ENCODE assay signal across 8 cellular contexts in genomic region chr12:8078400-8078799, GRCh38. TPM values are rescaled to one million over a fixed set of nuclear protein-coding genes. Genes with fewer than 3 reads are reported as not detected.
DNase-seq lines count a peak whose midpoint lies in the region; ATAC-seq and TF ChIP-seq lines count a peak whose summit lies in the region.

No MANE protein-coding gene starts in this region.

- peak overlapping the region; percentile 95 for H3K27ac Mint-ChIP-seq in activated T-cell treated with anti-CD3 and anti-CD28 coated beads, Interleukin-2, amount 50 U/mL, for 24 hours

- H3K4me3 Mint-ChIP-seq in activated T-cell treated with anti-CD3 and anti-CD28 coated beads, Interleukin-2, amount 50 U/mL, for 24 hours: no peak overlapping the region

- no peaks in the 10 kb centered on the region for H3K9me3 ChIP-seq in cardiac muscle cell (ENCODE audit: low read depth)

- H3K27me3 ChIP-seq in cardiac muscle cell: no peaks in the 10 kb centered on the region

- H3K4me3 ChIP-seq in cardiac muscle cell: no peak overlapping the region
- no peak overlapping the region for H3K4me3 ChIP-seq in fibroblast of the aortic adventitia (ENCODE audit: low read depth, low read length)

- TF ChIP-seq CTCF in cardiac muscle cell (IDR thresholded peaks at IDR 0.05; ENCODE audit: low read depth, low read length) (peak; percentile 50), fibroblast of the aortic adventitia (IDR thresholded peaks at IDR 0.05; ENCODE audit: insufficient read depth, low read length) (peak; percentile 66)

- H3K27me3 Mint-ChIP-seq in activated T-cell treated with anti-CD3 and anti-CD28 coated beads, Interleukin-2, amount 50 U/mL, for 24 hours: no peaks in the 10 kb centered on the region

- H3K4me1 ChIP-seq in cardiac muscle cell (ENCODE audit: low read depth): peaks cover 5% of the 10 kb centered on the region

- no peaks in the 10 kb centered on the region for H3K9me3 Mint-ChIP-seq in activated T-cell treated with anti-CD3 and anti-CD28 coated beads, Interleukin-2, amount 50 U/mL, for 24 hours

- intact Hi-C loops in cardiac septum (cut with DNase I): no loop called here

- DNase-seq in cardiac muscle cell (ENCODE audit: low read depth in 1 of 2, low spot score in 1 of 2): peak; percentile 57 to 83
- DNase-seq in cardiac septum (ENCODE audit: low spot score): no peak
- DNase-seq in NCI-H526 (lab: John Stamatoyannopoulos, UW): peak; percentile 14 to 70
- peak; percentile 53 for DNase-seq in activated T-cell treated with anti-CD3 and anti-CD28 coated beads, Interleukin-2, amount 50 U/mL, for 24 hours
- DNase-seq in fibroblast of the aortic adventitia (ENCODE audit: low read depth): peak; percentile 87
- DNase-seq in stimulated activated CD4-positive, alpha-beta T cell treated with anti-CD3 and anti-CD28 coated beads, Interleukin-1b, Interleukin-23, amount 100 ng/mL, for 4 hours (ENCODE audit: low read depth in 2 of 2): peak; percentile 23 to 49

- H3K4me1 Mint-ChIP-seq in activated T-cell treated with anti-CD3 and anti-CD28 coated beads, Interleukin-2, amount 50 U/mL, for 24 hours (ENCODE audit: low read depth): peaks cover 45% of the 10 kb centered on the region

- H3K36me3 Mint-ChIP-seq in activated T-cell treated with anti-CD3 and anti-CD28 coated beads, Interleukin-2, amount 50 U/mL, for 24 hours (ENCODE audit: low read depth): peaks cover 19% of the 10 kb centered on the region

- no peaks in the 10 kb centered on the region for H3K36me3 ChIP-seq in cardiac muscle cell

- H3K27ac ChIP-seq in cardiac muscle cell: no peak overlapping the region

- ATAC-seq in HG03354 (IDR thresholded peaks at IDR 0.05; ENCODE audit: poor library complexity, severe bottlenecking, unreplicated experiment) (no peak), HG03196 (IDR thresholded peaks at IDR 0.05; ENCODE audit: unreplicated experiment) (no peak)

RNA-seq across cellular contexts. Expression of gene NECAP1, which starts 3.7 kb away (rescaled TPM):
- total RNA-seq in cardiac muscle cell: 59.9 and 68.9 TPM in 2 replicates
- 43.9 and 47.7 TPM in 2 replicates for polyA plus RNA-seq in cardiac muscle cell
- total RNA-seq in cardiac septum: 19.0 TPM
- total RNA-seq in fibroblast of the aortic adventitia (ENCODE audit: low replicate concordance): 18.8 and 63.4 TPM in 2 replicates

RNA-seq across cellular contexts. Expression of gene C3AR1, which starts 12.2 kb away (rescaled TPM):
- not detected in 2 replicates for total RNA-seq in cardiac muscle cell
- polyA plus RNA-seq in cardiac muscle cell: not detected in 2 replicates
- 4.2 TPM for total RNA-seq in cardiac septum
- total RNA-seq in fibroblast of the aortic adventitia (ENCODE audit: low replicate concordance): 0.18 TPM in 1 of 2 replicates, not detected in the other

RNA-seq across cellular contexts. Expression of gene CLEC4A, which starts 45.0 kb away (rescaled TPM):
- 1.8 TPM in 1 of 2 replicates, not detected in the other for total RNA-seq in cardiac muscle cell
- 0.65 and 1.9 TPM in 2 replicates for polyA plus RNA-seq in cardiac muscle cell
- 0.35 TPM for total RNA-seq in cardiac septum
- 0.45 TPM in 1 of 2 replicates, not detected in the other for total RNA-seq in fibroblast of the aortic adventitia (ENCODE audit: low replicate concordance)

RNA-seq across cellular contexts. Expression of gene FOXJ2, which starts 45.9 kb away (rescaled TPM):
- total RNA-seq in cardiac muscle cell: 22.9 and 26.6 TPM in 2 replicates
- 23.6 and 24.1 TPM in 2 replicates for polyA plus RNA-seq in cardiac muscle cell
- 25.1 TPM for total RNA-seq in cardiac septum
- total RNA-seq in fibroblast of the aortic adventitia (ENCODE audit: low replicate concordance): 7.8 and 13.8 TPM in 2 replicates
